Comparison of ENCODE assay signal across 8 cellular contexts in the genomic region with DNA sequence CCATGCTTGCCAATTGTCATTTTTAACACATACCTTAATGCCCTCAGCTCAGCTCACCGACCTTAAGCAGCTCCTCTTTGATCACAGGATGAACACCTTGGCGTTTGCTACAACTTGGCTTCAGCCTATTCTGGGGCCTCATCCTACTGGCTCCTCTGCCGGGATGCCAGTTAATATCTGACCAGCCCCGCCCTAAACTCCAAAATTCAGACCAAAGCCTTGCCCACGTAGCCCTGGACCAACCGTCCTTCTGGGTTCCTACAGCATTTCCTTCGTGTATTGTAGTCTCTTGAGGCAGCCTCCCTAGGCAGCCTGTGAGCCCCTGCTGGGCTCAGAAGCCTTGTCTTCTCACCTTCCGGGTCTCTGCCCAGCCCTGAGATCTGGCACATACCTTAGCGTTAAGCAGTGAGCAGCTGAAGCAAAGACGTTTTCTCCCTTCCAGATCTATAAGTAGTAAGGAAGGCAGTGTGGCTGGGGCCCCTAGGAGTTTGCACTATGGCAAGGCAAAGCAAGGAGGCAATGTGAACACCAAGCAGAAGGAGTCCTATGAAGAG. TPM values are rescaled to one million over a fixed set of nuclear protein-coding genes. Genes with fewer than 3 reads are reported as not detected.
DNase-seq lines count a peak whose midpoint lies in the region; ATAC-seq and TF ChIP-seq lines count a peak whose summit lies in the region.

No MANE protein-coding gene starts in this region.

- H3K4me1 ChIP-seq in heart left ventricle (peaks cover 0 to 13% (median 5%) of the 10 kb centered on the region in 12 donors), duodenal mucosa (ENCODE audit: control insufficient read depth in 1 of 2, insufficient read depth in 2 of 2, low read length in 2 of 2) (peaks cover 10 to 17% of the 10 kb centered on the region in 2 donors), mucosa of stomach (ENCODE audit: control insufficient read depth, insufficient read depth, low read length) (peaks cover 14% of the 10 kb centered on the region), aorta (ENCODE audit: control insufficient read depth in 1 of 2, insufficient read depth in 2 of 2, low read length in 2 of 2) (no peaks in the 10 kb centered on the region)

- 34 to 39% (median 37%) methylated on average over 10 of the region's 10 CpGs for WGBS in heart left ventricle, 4 donors
- WGBS in aorta, 2 donors = 28 to 30% methylated on average over 10 of the region's 10 CpGs

- no peak for ATAC-seq in heart left ventricle
- ATAC-seq in aorta (ENCODE audit: low FRiP score) = peak; percentile 17
- ATAC-seq in GM18858 (IDR thresholded peaks at IDR 0.05; ENCODE audit: unreplicated experiment) = no peak

- H3K27me3 ChIP-seq in heart left ventricle (peaks cover 0 to 44% (median 3%) of the 10 kb centered on the region in 9 donors), duodenal mucosa (ENCODE audit: control insufficient read depth in 1 of 2, insufficient read depth in 2 of 2, low read length in 2 of 2) (peaks cover 0 to 9% of the 10 kb centered on the region in 2 donors), mucosa of stomach (ENCODE audit: control insufficient read depth, insufficient read depth, low read length) (no peaks in the 10 kb centered on the region), aorta (ENCODE audit: control insufficient read depth in 1 of 2, insufficient read depth in 2 of 2, low read length in 1 of 2) (no peaks in the 10 kb centered on the region)

- H3K9me3 ChIP-seq in heart left ventricle = no peaks in the 10 kb centered on the region
- H3K9me3 ChIP-seq in duodenal mucosa (ENCODE audit: control insufficient read depth in 1 of 2, low read length in 2 of 2) = no peaks in the 10 kb centered on the region
- H3K9me3 ChIP-seq in mucosa of stomach (ENCODE audit: control insufficient read depth, low read length) = no peaks in the 10 kb centered on the region
- H3K9me3 ChIP-seq in aorta (ENCODE audit: control insufficient read depth, low read length) = no peaks in the 10 kb centered on the region

- no peak for TF ChIP-seq CTCF in heart left ventricle (IDR thresholded peaks at IDR 0.05)

- H3K9ac ChIP-seq in duodenal mucosa (ENCODE audit: low read depth in 1 of 2, low read length in 2 of 2) (peak overlapping the region; percentile 54 to 60), mucosa of stomach (ENCODE audit: low read length) (peak overlapping the region; percentile 65)

- intact Hi-C loops in heart left ventricle (cut with DNase I) (no loop called here), cardiac septum (cut with DNase I) (no loop called here), aorta (cut with DNase I) (no loop called here)

- no peak for TF ChIP-seq POLR2A in heart left ventricle (IDR thresholded peaks at IDR 0.05)

- H3K4me3 ChIP-seq in heart left ventricle = peak overlapping the region; percentile 40 to 81 (median 68)
- H3K4me3 ChIP-seq in duodenal mucosa (ENCODE audit: low read depth in 1 of 2, low read length in 2 of 2) = peak overlapping the region; percentile 86 to 91
- peak overlapping the region; percentile 81 for H3K4me3 ChIP-seq in mucosa of stomach (ENCODE audit: low read length)
- H3K4me3 ChIP-seq in aorta (ENCODE audit: low read length in 2 of 2) = peak overlapping the region in 1 of 2 donors; percentile 69

- H3K36me3 ChIP-seq in heart left ventricle (no peaks in the 10 kb centered on the region), duodenal mucosa (ENCODE audit: control insufficient read depth in 1 of 2, insufficient read depth in 2 of 2, low read length in 2 of 2) (no peaks in the 10 kb centered on the region), mucosa of stomach (ENCODE audit: control insufficient read depth, insufficient read depth, low read length) (no peaks in the 10 kb centered on the region), aorta (ENCODE audit: control insufficient read depth in 1 of 2, insufficient read depth in 2 of 2, low read length in 1 of 2) (no peaks in the 10 kb centered on the region)

- DNase-seq in heart left ventricle (no peak), cardiac septum (ENCODE audit: low spot score) (no peak), aorta (no peak)
- DNase-seq in stimulated activated CD4-positive, alpha-beta T cell treated with anti-CD3 and anti-CD28 coated beads, Interleukin-2, amount 100 ng/mL, for 48 hours = no peak
- no peak for DNase-seq in NK-92 treated with Interleukin-12 subunit alpha and Interleukin-12 subunit beta, amount 100 ng/mL, for 24 hours (lab: John Stamatoyannopoulos, UW)

- peak overlapping the region in 8 of 12 donors; percentile 11 to 71 (median 62) for H3K27ac ChIP-seq in heart left ventricle
- no peak overlapping the region for H3K27ac ChIP-seq in duodenal mucosa (ENCODE audit: low read depth, low read length)
- no peak overlapping the region for H3K27ac ChIP-seq in aorta (ENCODE audit: low read depth in 1 of 2, low read length in 2 of 2)

RNA-seq across cellular contexts. Expression of gene ENO4, which starts 0.8 kb away (rescaled TPM):
- total RNA-seq in heart left ventricle = 1 to 10 TPM in 1 of 9 donors, under 1 TPM in 2, not detected in 6; 0.07 to 1.8 (median 0.32) TPM
- under 1 TPM in 1 of 2 donors, not detected in 1; 0.03 TPM for polyA plus RNA-seq in heart left ventricle
- total RNA-seq in cardiac septum = not detected
- under 1 TPM in 1 of 2 donors, not detected in 1; 0.51 TPM for total RNA-seq in aorta
- under 1 TPM in 1 of 2 donors, not detected in 1; 0.41 TPM for polyA plus RNA-seq in aorta

Comparison
In these comparisons a context has a peak if more than half of its experiments do, and no peak if none do; other contexts are left out.
1. H3K27ac ChIP-seq: peak in heart left ventricle (8 of 12); none in duodenal mucosa (single experiment) and aorta (0 of 2).